Comparison of ENCODE assay signal across 20 cellular contexts in genomic region chr10:1366811-1367425, GRCh38.
"Had no signal": no experiment of that assay in that cellular context is flagged by ENCODE, and none has a peak within 500 bp of the region (broad histone marks: within the 10 kb centered on the region; RNA-seq: fewer than 3 reads in every experiment).

No MANE protein-coding gene starts in this region.

- ATAC-seq: effector memory CD8-positive, alpha-beta T cell; gastroesophageal sphincter; naive thymus-derived CD8-positive, alpha-beta T cell; WTC11 had no signal

- H2AFZ ChIP-seq: neural progenitor cell had no signal

- H3K9me3 ChIP-seq: esophagus squamous epithelium, gastroesophageal sphincter, testis, upper lobe of left lung had no signal

- H3K4me1 Mint-ChIP-seq: activated naive CD4-positive, alpha-beta T cell treated with anti-CD3 and anti-CD28 coated beads, Interleukin-2, amount 10 ng/mL, durations not matched to agents 7 days and 5 days had no signal

- H3K36me3 ChIP-seq: esophagus squamous epithelium, gastroesophageal sphincter, neural progenitor cell, upper lobe of left lung had no signal

- H3K4me2 ChIP-seq: neural progenitor cell had no signal

- H3K4me3 Mint-ChIP-seq: activated naive CD4-positive, alpha-beta T cell treated with anti-CD3 and anti-CD28 coated beads, Interleukin-2, amount 10 ng/mL, durations not matched to agents 7 days and 5 days; effector memory CD8-positive, alpha-beta T cell; mesothelial cell of epicardium; naive thymus-derived CD8-positive, alpha-beta T cell; neural progenitor cell; T-helper 1 cell treated with Interleukin-12 subunit alpha and Interleukin-12 subunit beta and Interleukin-4 antibody, amounts not matched to agents 30 μg/mL and 1 μg/mL, for 36 hours; WTC11 had no signal

- H3K27me3 ChIP-seq: neural progenitor cell, testis had no signal

- DNase-seq: activated effector memory CD4-positive, alpha-beta T cell treated with anti-CD3 and anti-CD28 coated beads, Interleukin-2, amount 50 U/mL, for 16 hours; activated naive CD4-positive, alpha-beta T cell treated with anti-CD3 and anti-CD28 coated beads, Interleukin-2, amount 10 ng/mL, durations not matched to agents 7 days and 5 days; activated T-cell treated with anti-CD3 and anti-CD28 coated beads for 4 hours; amygdala; dermis blood vessel endothelial cell; effector memory CD8-positive, alpha-beta T cell; esophagus squamous epithelium; kidney; naive thymus-derived CD8-positive, alpha-beta T cell; retina; stimulated activated CD4-positive, alpha-beta T cell treated with anti-CD3 and anti-CD28 coated beads, Interleukin-2, amount 100 ng/mL, for 48 hours; stimulated activated naive CD4-positive, alpha-beta T cell; T1000; testis; upper lobe of left lung had no signal

- H3K4me3 ChIP-seq: esophagus squamous epithelium, gastroesophageal sphincter, neural progenitor cell, testis, upper lobe of left lung had no signal

- H3K27ac ChIP-seq: esophagus squamous epithelium, gastroesophageal sphincter, neural progenitor cell, testis, upper lobe of left lung had no signal

- H3K4me1 ChIP-seq: gastroesophageal sphincter, testis, upper lobe of left lung had no signal

- H3K27ac Mint-ChIP-seq: activated naive CD4-positive, alpha-beta T cell treated with anti-CD3 and anti-CD28 coated beads, Interleukin-2, amount 10 ng/mL, durations not matched to agents 7 days and 5 days; effector memory CD8-positive, alpha-beta T cell; mesothelial cell of epicardium; neural progenitor cell; T-helper 1 cell treated with Interleukin-12 subunit alpha and Interleukin-12 subunit beta and Interleukin-4 antibody, amounts not matched to agents 30 μg/mL and 1 μg/mL, for 36 hours; WTC11 had no signal

- H3K36me3 Mint-ChIP-seq: activated naive CD4-positive, alpha-beta T cell treated with anti-CD3 and anti-CD28 coated beads, Interleukin-2, amount 10 ng/mL, durations not matched to agents 7 days and 5 days; mesothelial cell of epicardium; naive thymus-derived CD8-positive, alpha-beta T cell; neural progenitor cell; WTC11 had no signal

- H3K9ac ChIP-seq: neural progenitor cell had no signal

- H3K9me3 Mint-ChIP-seq: activated naive CD4-positive, alpha-beta T cell treated with anti-CD3 and anti-CD28 coated beads, Interleukin-2, amount 10 ng/mL, durations not matched to agents 7 days and 5 days; effector memory CD8-positive, alpha-beta T cell; mesothelial cell of epicardium; neural progenitor cell; T-helper 1 cell treated with Interleukin-12 subunit alpha and Interleukin-12 subunit beta and Interleukin-4 antibody, amounts not matched to agents 30 μg/mL and 1 μg/mL, for 36 hours; WTC11 had no signal
